29 cellular contexts compared by ENCODE assay signal in genomic region chr2:101608411-101609317, GRCh38.
DNase-seq lines count a peak whose midpoint lies in the region; ATAC-seq and TF ChIP-seq lines count a peak whose summit lies in the region.
"Had no signal": no experiment of that assay in that cellular context is flagged by ENCODE, and none has a peak within 500 bp of the region (broad histone marks: within the 10 kb centered on the region; RNA-seq: fewer than 3 reads in every experiment).

No MANE protein-coding gene starts in this region.

- H3K36me3 Mint-ChIP-seq in activated naive CD8-positive, alpha-beta T cell treated with anti-CD3 and anti-CD28 coated beads, Interleukin-2, amount 50 U/mL, for 24 hours (ENCODE audit: low read depth): no peaks in the 10 kb centered on the region
- H3K36me3 Mint-ChIP-seq in activated naive CD8-positive, alpha-beta T cell treated with anti-CD3 and anti-CD28 coated beads for 36 hours: peaks cover 3% of the 10 kb centered on the region
- no peaks in the 10 kb centered on the region for H3K36me3 Mint-ChIP-seq in type B pancreatic cell
- H3K36me3 Mint-ChIP-seq in T-cell: no peaks in the 10 kb centered on the region
- H3K36me3 Mint-ChIP-seq: stimulated activated memory B cell treated with anti-CD40 and anti-IgM and Interleukin-4, amounts not matched to agents 10 μg/mL and 1 μg/mL and 100 μg/mL, for 72 hours had no signal

- H3K9me3 ChIP-seq in HUES64 (ENCODE audit: insufficient read depth, low read depth, low read length) (no peaks in the 10 kb centered on the region), right cardiac atrium (ENCODE audit: control insufficient read depth, low read length) (no peaks in the 10 kb centered on the region)
- H3K9me3 ChIP-seq: SK-N-SH, suprapubic skin, upper lobe of right lung had no signal

- TF ChIP-seq CTCF in epithelial cell of esophagus (IDR thresholded peaks at IDR 0.05; ENCODE audit: insufficient read depth, low read depth, low read length, missing control alignments) (no peak), type B pancreatic cell (conservative IDR thresholded peaks at IDR 0.05) (no peak)

- no peaks in the 10 kb centered on the region for H3K27me3 ChIP-seq in HUES64 (ENCODE audit: insufficient read depth, low read length)
- no peaks in the 10 kb centered on the region for H3K27me3 ChIP-seq in right cardiac atrium (ENCODE audit: control insufficient read depth, insufficient read depth)
- H3K27me3 ChIP-seq: hepatocyte, suprapubic skin, upper lobe of right lung had no signal

- H3K4me1 Mint-ChIP-seq in activated naive CD8-positive, alpha-beta T cell treated with anti-CD3 and anti-CD28 coated beads, Interleukin-2, amount 50 U/mL, for 24 hours: peaks cover 4% of the 10 kb centered on the region
- no peaks in the 10 kb centered on the region for H3K4me1 Mint-ChIP-seq in activated naive CD8-positive, alpha-beta T cell treated with anti-CD3 and anti-CD28 coated beads for 36 hours
- no peaks in the 10 kb centered on the region for H3K4me1 Mint-ChIP-seq in type B pancreatic cell (ENCODE audit: unreplicated experiment)
- peaks cover 0 to 11% (median 3%) of the 10 kb centered on the region in 3 donors for H3K4me1 Mint-ChIP-seq in T-cell
- H3K4me1 Mint-ChIP-seq: activated CD4-positive, alpha-beta T cell treated with anti-CD3 and anti-CD28 coated beads for 36 hours; activated naive CD4-positive, alpha-beta T cell treated with anti-CD3 and anti-CD28 coated beads, Interleukin-2, amount 10 ng/mL, durations not matched to agents 7 days and 5 days; T-helper 17 cell had no signal

- H3K27ac Mint-ChIP-seq in activated naive CD8-positive, alpha-beta T cell treated with anti-CD3 and anti-CD28 coated beads, Interleukin-2, amount 50 U/mL, for 24 hours: peak overlapping the region; percentile 42
- H3K27ac Mint-ChIP-seq in activated naive CD8-positive, alpha-beta T cell treated with anti-CD3 and anti-CD28 coated beads for 36 hours: no peak overlapping the region
- H3K27ac Mint-ChIP-seq in type B pancreatic cell (no peak overlapping the region), T-cell (peak overlapping the region in 1 of 2 donors; percentile 74)
- H3K27ac Mint-ChIP-seq: activated CD4-positive, alpha-beta T cell treated with anti-CD3 and anti-CD28 coated beads for 36 hours; activated CD8-positive, alpha-beta T cell treated with anti-CD3 and anti-CD28 coated beads for 36 hours; activated naive CD4-positive, alpha-beta T cell treated with anti-CD3 and anti-CD28 coated beads, Interleukin-2, amount 10 ng/mL, durations not matched to agents 7 days and 5 days; nephron progenitor cell; stimulated activated memory B cell treated with anti-CD40 and anti-IgM and Interleukin-4, amounts not matched to agents 10 μg/mL and 1 μg/mL and 100 μg/mL, for 72 hours; T-helper 17 cell had no signal

- no peak for DNase-seq in activated naive CD8-positive, alpha-beta T cell treated with anti-CD3 and anti-CD28 coated beads, Interleukin-2, amount 50 U/mL, for 24 hours
- no peak for DNase-seq in activated naive CD8-positive, alpha-beta T cell treated with anti-CD3 and anti-CD28 coated beads for 36 hours
- DNase-seq in epithelial cell of esophagus (ENCODE audit: low read depth): peak; percentile 28
- peak; percentile 2 for DNase-seq in type B pancreatic cell (ENCODE audit: extremely low spot score, unreplicated experiment)
- no peak for DNase-seq in right cardiac atrium
- DNase-seq in D341Med (ENCODE audit: low spot score): no peak
- no peak for DNase-seq in T-cell
- DNase-seq: 8988T; activated CD4-positive, alpha-beta T cell treated with anti-CD3 and anti-CD28 coated beads for 36 hours; activated CD8-positive, alpha-beta memory T cell treated with anti-CD3 and anti-CD28 coated beads, Interleukin-2, amount 50 U/mL, for 48 hours; activated CD8-positive, alpha-beta T cell treated with anti-CD3 and anti-CD28 coated beads for 36 hours; activated naive CD4-positive, alpha-beta T cell treated with anti-CD3 and anti-CD28 coated beads, Interleukin-2, amount 10 ng/mL, durations not matched to agents 7 days and 5 days; amygdala; Calu3; left ventricle myocardium inferior; mesenchymal stem cell; NCI-H1417; NCI-H2029; nephron progenitor cell; PC-3; SK-N-SH; T-helper 17 cell; upper lobe of right lung had no signal

- POLR2A ChIA-PET in T-cell (lab: Charles Lee): no interaction called here

- no peak for ATAC-seq in activated naive CD8-positive, alpha-beta T cell treated with anti-CD3 and anti-CD28 coated beads, Interleukin-2, amount 50 U/mL, for 24 hours
- no peak for ATAC-seq in right cardiac atrium
- no peak for ATAC-seq in T-cell (replicated peaks in 1 of 4)
- ATAC-seq: activated CD4-positive, alpha-beta T cell treated with anti-CD3 and anti-CD28 coated beads for 36 hours; activated CD8-positive, alpha-beta T cell treated with anti-CD3 and anti-CD28 coated beads for 36 hours; HCT116; K562; PC-3; stimulated activated memory B cell treated with anti-CD40 and anti-IgM and Interleukin-4, amounts not matched to agents 10 μg/mL and 1 μg/mL and 100 μg/mL, for 72 hours; T-helper 17 cell; upper lobe of right lung had no signal

- H3K27ac ChIP-seq in HUES64 (ENCODE audit: low read depth, low read length) (peak overlapping the region; percentile 74; the same call in 1 of the 2 replicates), right cardiac atrium (ENCODE audit: low read length) (no peak overlapping the region)
- H3K27ac ChIP-seq: hepatocyte, left ventricle myocardium inferior, suprapubic skin, upper lobe of right lung had no signal

- no peak overlapping the region for H3K9ac ChIP-seq in HUES64 (ENCODE audit: low read depth, low read length)
- H3K9ac ChIP-seq: SK-N-SH had no signal

- H3K9me3 Mint-ChIP-seq in activated naive CD8-positive, alpha-beta T cell treated with anti-CD3 and anti-CD28 coated beads, Interleukin-2, amount 50 U/mL, for 24 hours: no peaks in the 10 kb centered on the region
- H3K9me3 Mint-ChIP-seq in activated naive CD8-positive, alpha-beta T cell treated with anti-CD3 and anti-CD28 coated beads for 36 hours: peaks cover 13% of the 10 kb centered on the region
- H3K9me3 Mint-ChIP-seq in type B pancreatic cell (no peaks in the 10 kb centered on the region), T-cell (peaks cover 0 to 8% (median 2%) of the 10 kb centered on the region in 3 donors)
- H3K9me3 Mint-ChIP-seq: activated naive CD4-positive, alpha-beta T cell treated with anti-CD3 and anti-CD28 coated beads, Interleukin-2, amount 10 ng/mL, durations not matched to agents 7 days and 5 days had no signal

- H3K4me1 ChIP-seq in HUES64 (ENCODE audit: insufficient read depth, low read length) (0 out of 2 replicates have a peak, but pooled peaks cover 3% of the 10 kb centered on the region), right cardiac atrium (ENCODE audit: control insufficient read depth, insufficient read depth, low read length) (no peaks in the 10 kb centered on the region)
- H3K4me1 ChIP-seq: left ventricle myocardium inferior, suprapubic skin, upper lobe of right lung had no signal

- intact Hi-C loops in right cardiac atrium (cut with DNase I): no loop called here

- no peak overlapping the region for H3K4me3 ChIP-seq in HUES64 (ENCODE audit: low read length)
- H3K4me3 ChIP-seq in epithelial cell of esophagus (ENCODE audit: low read length): no peak overlapping the region
- no peak overlapping the region for H3K4me3 ChIP-seq in right cardiac atrium (ENCODE audit: low read length)
- H3K4me3 ChIP-seq: hepatocyte, K562, left ventricle myocardium inferior, suprapubic skin, upper lobe of right lung had no signal

- CTCF ChIA-PET in T-cell (lab: Charles Lee): interaction anchor here in 1 of 2 donors (0.7 kb wide), 1 partner anchor 13 kb away, joined by 5 read pairs; no protein-coding TSS in a partner anchor

- H3K27me3 Mint-ChIP-seq in activated naive CD8-positive, alpha-beta T cell treated with anti-CD3 and anti-CD28 coated beads, Interleukin-2, amount 50 U/mL, for 24 hours: no peaks in the 10 kb centered on the region
- H3K27me3 Mint-ChIP-seq in activated naive CD8-positive, alpha-beta T cell treated with anti-CD3 and anti-CD28 coated beads for 36 hours: no peaks in the 10 kb centered on the region
- H3K27me3 Mint-ChIP-seq in type B pancreatic cell: no peaks in the 10 kb centered on the region
- no peaks in the 10 kb centered on the region for H3K27me3 Mint-ChIP-seq in T-cell
- H3K27me3 Mint-ChIP-seq: activated CD4-positive, alpha-beta T cell treated with anti-CD3 and anti-CD28 coated beads for 36 hours; activated CD8-positive, alpha-beta T cell treated with anti-CD3 and anti-CD28 coated beads for 36 hours; stimulated activated memory B cell treated with anti-CD40 and anti-IgM and Interleukin-4, amounts not matched to agents 10 μg/mL and 1 μg/mL and 100 μg/mL, for 72 hours; T-helper 17 cell had no signal

- no peaks in the 10 kb centered on the region for H3K36me3 ChIP-seq in HUES64 (ENCODE audit: insufficient read depth, low read length)
- H3K36me3 ChIP-seq: left ventricle myocardium inferior, suprapubic skin, upper lobe of right lung had no signal

- H3K4me3 Mint-ChIP-seq in activated naive CD8-positive, alpha-beta T cell treated with anti-CD3 and anti-CD28 coated beads, Interleukin-2, amount 50 U/mL, for 24 hours: no peak overlapping the region
- no peak overlapping the region for H3K4me3 Mint-ChIP-seq in activated naive CD8-positive, alpha-beta T cell treated with anti-CD3 and anti-CD28 coated beads for 36 hours
- H3K4me3 Mint-ChIP-seq in type B pancreatic cell: no peak overlapping the region
- no peak overlapping the region for H3K4me3 Mint-ChIP-seq in T-cell
- H3K4me3 Mint-ChIP-seq: activated CD4-positive, alpha-beta T cell treated with anti-CD3 and anti-CD28 coated beads for 36 hours; activated CD8-positive, alpha-beta T cell treated with anti-CD3 and anti-CD28 coated beads for 36 hours; activated naive CD4-positive, alpha-beta T cell treated with anti-CD3 and anti-CD28 coated beads, Interleukin-2, amount 10 ng/mL, durations not matched to agents 7 days and 5 days; nephron progenitor cell; stimulated activated memory B cell treated with anti-CD40 and anti-IgM and Interleukin-4, amounts not matched to agents 10 μg/mL and 1 μg/mL and 100 μg/mL, for 72 hours; T-helper 17 cell had no signal

- WGBS in HUES64: 62% methylated on average over 4 of the region's 4 CpGs
- 85% methylated on average over 4 of the region's 4 CpGs for WGBS in right cardiac atrium

Comparison
In these comparisons a context has a peak if more than half of its experiments do, and no peak if none do; other contexts are left out.
1. DNase-seq: peak in epithelial cell of esophagus (single experiment) and type B pancreatic cell (single experiment); none in activated naive CD8-positive, alpha-beta T cell treated with anti-CD3 and anti-CD28 coated beads, Interleukin-2, amount 50 U/mL, for 24 hours (single experiment), activated naive CD8-positive, alpha-beta T cell treated with anti-CD3 and anti-CD28 coated beads for 36 hours (single experiment), right cardiac atrium (0 of 3), D341Med (single experiment) and T-cell (0 of 34).